ENCODE assay signal across 8 cellular contexts in genomic region chr9:36258989-36259315, GRCh38. TPM values are rescaled to one million over a fixed set of nuclear protein-coding genes. Genes with fewer than 3 reads are reported as not detected.
DNase-seq lines count a peak whose midpoint lies in the region; ATAC-seq and TF ChIP-seq lines count a peak whose summit lies in the region.

No MANE protein-coding gene starts in this region.

- peak overlapping the region; percentile 41 for H3K27ac ChIP-seq in mammary epithelial cell (ENCODE audit: insufficient read depth, low read depth, low read length)

- ATAC-seq in stimulated activated naive CD8-positive, alpha-beta T cell treated with anti-CD3 and anti-CD28 coated beads, Interleukin-15, Interleukin-2, amounts not matched to agents 100 U/mL and 50 U/mL, for 24 hours: no peak
- ATAC-seq in HG02884 (IDR thresholded peaks at IDR 0.05; ENCODE audit: unreplicated experiment) (no peak), HG03342 (IDR thresholded peaks at IDR 0.05; ENCODE audit: unreplicated experiment) (no peak)

- H3K27me3 ChIP-seq in mammary epithelial cell (ENCODE audit: insufficient read depth, low read length): no peaks in the 10 kb centered on the region

- no peaks in the 10 kb centered on the region for H3K36me3 Mint-ChIP-seq in stimulated activated naive CD8-positive, alpha-beta T cell treated with anti-CD3 and anti-CD28 coated beads, Interleukin-15, Interleukin-2, amounts not matched to agents 100 ng/mL and 50 ng/mL, for 24 hours (ENCODE audit: low read depth)
- H3K36me3 Mint-ChIP-seq in mesothelial cell of epicardium: no peaks in the 10 kb centered on the region

- H3K4me3 Mint-ChIP-seq in stimulated activated naive CD8-positive, alpha-beta T cell treated with anti-CD3 and anti-CD28 coated beads, Interleukin-15, Interleukin-2, amounts not matched to agents 100 ng/mL and 50 ng/mL, for 24 hours: peak overlapping the region; percentile 88
- H3K4me3 Mint-ChIP-seq in mesothelial cell of epicardium: peak overlapping the region; percentile 96

- H3K4me3 ChIP-seq in mammary epithelial cell (replicated peaks in 1 of 3; ENCODE audit: insufficient read depth in 1 of 3, low read depth in 2 of 3, low read length in 3 of 3): peak overlapping the region; percentile 34 to 96 (median 65)

- H3K4me1 Mint-ChIP-seq in stimulated activated naive CD8-positive, alpha-beta T cell treated with anti-CD3 and anti-CD28 coated beads, Interleukin-15, Interleukin-2, amounts not matched to agents 100 ng/mL and 50 ng/mL, for 24 hours (ENCODE audit: low read depth): peaks cover 14% of the 10 kb centered on the region
- peaks cover 6% of the 10 kb centered on the region for H3K4me1 Mint-ChIP-seq in mesothelial cell of epicardium

- H3K9me3 ChIP-seq in mammary epithelial cell (replicated peaks; ENCODE audit: insufficient read depth, low read length): no peaks in the 10 kb centered on the region

- H3K9me3 Mint-ChIP-seq in stimulated activated naive CD8-positive, alpha-beta T cell treated with anti-CD3 and anti-CD28 coated beads, Interleukin-15, Interleukin-2, amounts not matched to agents 100 ng/mL and 50 ng/mL, for 24 hours: no peaks in the 10 kb centered on the region
- H3K9me3 Mint-ChIP-seq in mesothelial cell of epicardium: no peaks in the 10 kb centered on the region

- H3K36me3 ChIP-seq in mammary epithelial cell (ENCODE audit: insufficient read depth, low read length): no peaks in the 10 kb centered on the region

- no peak for DNase-seq in stimulated activated naive CD8-positive, alpha-beta T cell treated with anti-CD3 and anti-CD28 coated beads, Interleukin-15, Interleukin-2, amounts not matched to agents 100 U/mL and 50 U/mL, for 24 hours
- DNase-seq in mammary epithelial cell (no peak), mesothelial cell of epicardium (ENCODE audit: low spot score in 2 of 2, unreplicated experiment in 2 of 2) (no peak), globus pallidus (ENCODE audit: low spot score) (no peak), hippocampal formation (lab: John Stamatoyannopoulos, UW) (no peak)

- in situ Hi-C loops in mammary epithelial cell (cut with MboI; ENCODE audit: low sequenced_read_pairs in 2 of 2): no loop called here

- peak overlapping the region; percentile 87 for H3K27ac Mint-ChIP-seq in stimulated activated naive CD8-positive, alpha-beta T cell treated with anti-CD3 and anti-CD28 coated beads, Interleukin-15, Interleukin-2, amounts not matched to agents 100 ng/mL and 50 ng/mL, for 24 hours
- H3K27ac Mint-ChIP-seq in mesothelial cell of epicardium: peak overlapping the region; percentile 98

- peaks cover 36% of the 10 kb centered on the region for H3K79me2 ChIP-seq in mammary epithelial cell (ENCODE audit: insufficient read depth, low read length)

- WGBS in mammary epithelial cell (ENCODE audit: low coverage, missing lambda C conversion rate): 38% methylated on average over 7 of the region's 7 CpGs

- no TSS peak for BruUV-seq in mammary epithelial cell (replicated peaks; lab: Mats Ljungman, UMichigan)

- peak overlapping the region; percentile 90 for H2AFZ ChIP-seq in mammary epithelial cell (ENCODE audit: low read depth, low read length)

- dilution Hi-C loops in mammary epithelial cell (cut with HindIII; ENCODE audit: low sequenced_read_pairs): no loop called here

- TF ChIP-seq CTCF in mammary epithelial cell (conservative IDR thresholded peaks at IDR 0.05 in 1 of 2, IDR thresholded peaks at IDR 0.05 in 1 of 2; ENCODE audit: extremely low read depth in 1 of 2, insufficient read depth in 1 of 2, low read depth in 1 of 2, low read length in 2 of 2): no peak
- no peak for TF ChIP-seq CTCF in mesothelial cell of epicardium (IDR thresholded peaks at IDR 0.05; ENCODE audit: unreplicated experiment)

- intact Hi-C loops in mammary epithelial cell (cut with micrococcal nuclease): loop anchor here (2.0 kb wide), 1 partner anchor 78 kb away; no protein-coding TSS in a partner anchor

- H4K20me1 ChIP-seq in mammary epithelial cell (ENCODE audit: insufficient read depth, low read length): no peaks in the 10 kb centered on the region

- H3K9ac ChIP-seq in mammary epithelial cell (ENCODE audit: insufficient read depth, low read length): peak overlapping the region; percentile 74

- H3K27me3 Mint-ChIP-seq in stimulated activated naive CD8-positive, alpha-beta T cell treated with anti-CD3 and anti-CD28 coated beads, Interleukin-15, Interleukin-2, amounts not matched to agents 100 ng/mL and 50 ng/mL, for 24 hours: no peaks in the 10 kb centered on the region
- no peaks in the 10 kb centered on the region for H3K27me3 Mint-ChIP-seq in mesothelial cell of epicardium (ENCODE audit: low read depth)

- peaks cover 4% of the 10 kb centered on the region for H3K4me1 ChIP-seq in mammary epithelial cell (ENCODE audit: insufficient read depth, low read length)

- CTCF ChIA-PET in mammary epithelial cell (lab: Charles Lee; ENCODE audit: low non-redundant PET): no interaction called here

- H3K4me2 ChIP-seq in mammary epithelial cell (ENCODE audit: insufficient read depth, low read depth, low read length): peak overlapping the region; percentile 86

RNA-seq across cellular contexts. Expression of gene GNE, which starts 0.7 kb away (rescaled TPM):
- total RNA-seq in mammary epithelial cell: 10 to 100 TPM in 1 of 2 donors, 1 to 10 TPM in 1; 8.7 to 16.5 TPM
- polyA plus RNA-seq in mammary epithelial cell: 10.1 TPM
- polyA minus RNA-seq in mammary epithelial cell: 15.0 TPM
- 12.1 to 13.4 TPM (median 12.4 TPM) in 3 replicates for total RNA-seq in mesothelial cell of epicardium
